ENCODE assay signal across 17 cellular contexts in genomic region chr2:9666306-9666705, GRCh38. TPM values are rescaled to one million over a fixed set of nuclear protein-coding genes. Genes with fewer than 3 reads are reported as not detected.
DNase-seq lines count a peak whose midpoint lies in the region; ATAC-seq and TF ChIP-seq lines count a peak whose summit lies in the region.
"Had no signal": no experiment of that assay in that cellular context is flagged by ENCODE, and none has a peak within 500 bp of the region (broad histone marks: within the 10 kb centered on the region; RNA-seq: fewer than 3 reads in every experiment).

No MANE protein-coding gene starts in this region.

- ATAC-seq in GM18861 (IDR thresholded peaks at IDR 0.05; ENCODE audit: unreplicated experiment) = no peak
- no peak for ATAC-seq in GM21528 (IDR thresholded peaks at IDR 0.05; ENCODE audit: low FRiP score, unreplicated experiment)
- no peak for ATAC-seq in HG02840 (IDR thresholded peaks at IDR 0.05; ENCODE audit: low FRiP score, unreplicated experiment)
- ATAC-seq: activated naive CD4-positive, alpha-beta T cell treated with anti-CD3 and anti-CD28 coated beads, Interleukin-2, amount 50 U/mL, for 72 hours had no signal

- H3K4me3 ChIP-seq in cardiac fibroblast (replicated peaks in 1 of 2; ENCODE audit: low read depth in 2 of 2, low read length in 2 of 2) (no peak overlapping the region), mesenchymal stem cell (ENCODE audit: insufficient read depth in 1 of 2, low read depth in 1 of 2, low read length in 2 of 2) (no peak overlapping the region), mesendoderm (ENCODE audit: low read length) (no peak overlapping the region)
- H3K4me3 ChIP-seq: lung had no signal

- H2AFZ ChIP-seq in mesenchymal stem cell (ENCODE audit: low read depth, low read length) = no peak overlapping the region

- H3K23ac ChIP-seq in mesenchymal stem cell (ENCODE audit: low read length in 2 of 2) (no peak overlapping the region), mesendoderm (ENCODE audit: low read length) (no peak overlapping the region)

- no peak overlapping the region for H4K91ac ChIP-seq in mesenchymal stem cell (ENCODE audit: low read length)

- H2BK15ac ChIP-seq in mesenchymal stem cell (ENCODE audit: low read depth, poor library complexity, severe bottlenecking) (no peak overlapping the region), mesendoderm (replicated peaks; ENCODE audit: low read depth) (no peak overlapping the region)

- H3K14ac ChIP-seq in mesenchymal stem cell (ENCODE audit: low read length in 2 of 2) = no peak overlapping the region

- no peaks in the 10 kb centered on the region for H3K79me2 ChIP-seq in mesendoderm (ENCODE audit: control insufficient read depth, insufficient read depth, low read length)

- no peak for TF ChIP-seq CTCF in cardiac fibroblast (IDR thresholded peaks at IDR 0.05; ENCODE audit: low read depth, low read length)

- H3K4me2 ChIP-seq in mesenchymal stem cell (ENCODE audit: low read length, poor library complexity, severe bottlenecking) (no peak overlapping the region), mesendoderm (ENCODE audit: low read length) (no peak overlapping the region)

- H3K79me1 ChIP-seq in mesenchymal stem cell (replicated peaks; ENCODE audit: low read length, poor library complexity, severe bottlenecking) = no peaks in the 10 kb centered on the region
- no peaks in the 10 kb centered on the region for H3K79me1 ChIP-seq in mesendoderm (ENCODE audit: low read length)

- H3K27ac ChIP-seq in mesenchymal stem cell (ENCODE audit: low read length, poor library complexity, severe bottlenecking) = peak overlapping the region; percentile 5
- H3K27ac ChIP-seq in mesendoderm (ENCODE audit: low read depth, low read length) = no peak overlapping the region

- no peak overlapping the region for H2BK120ac ChIP-seq in mesenchymal stem cell (ENCODE audit: low read depth, low read length)
- no peak overlapping the region for H2BK120ac ChIP-seq in mesendoderm (ENCODE audit: low read depth, low read length)

- H3K18ac ChIP-seq in mesenchymal stem cell (ENCODE audit: low read depth in 1 of 2, low read length in 2 of 2) (peak overlapping the region in 1 of 2 experiments; percentile 38), mesendoderm (ENCODE audit: low read length) (no peak overlapping the region)

- no peak overlapping the region for H2BK5ac ChIP-seq in mesenchymal stem cell (ENCODE audit: low read depth, low read length, poor library complexity, severe bottlenecking)
- H2BK5ac ChIP-seq in mesendoderm (ENCODE audit: low read length) = no peak overlapping the region

- peak overlapping the region in 1 of 2 experiments; percentile 64 for H2BK12ac ChIP-seq in mesenchymal stem cell (ENCODE audit: low read length in 2 of 2)

- H3K27me3 ChIP-seq in mesenchymal stem cell (ENCODE audit: control insufficient read depth in 1 of 2, insufficient read depth in 1 of 2, low read length in 2 of 2) (no peaks in the 10 kb centered on the region), mesendoderm (ENCODE audit: insufficient read depth, low read length, poor library complexity) (no peaks in the 10 kb centered on the region)

- peak; percentile 55 for DNase-seq in ELR (ENCODE audit: low read depth)
- peak; percentile 9 for DNase-seq in NCI-H69 (lab: John Stamatoyannopoulos, UW)
- peak; percentile 40 to 74 for DNase-seq in cardiac fibroblast (ENCODE audit: low read depth in 2 of 2)
- no peak for DNase-seq in mesenchymal stem cell
- DNase-seq in mesendoderm = no peak
- DNase-seq: Caco-2; foreskin melanocyte; hypothalamus; NCI-H187; NCI-H345; NK-92 treated with Interleukin-12 subunit alpha and Interleukin-12 subunit beta, amount 100 ng/mL, for 24 hours; RPMI8226 had no signal

- WGBS in mesenchymal stem cell = 100% methylated on average over 1 of the region's 3 CpGs
- WGBS in mesendoderm (ENCODE audit: extremely low coverage, insufficient coverage, low lambda C conversion rate) = no CpG with 5 or more reads among the region's 3 CpGs

- H3K4me1 ChIP-seq in mesenchymal stem cell (ENCODE audit: control insufficient read depth, insufficient read depth, low read depth, low read length) (peaks cover 12% of the 10 kb centered on the region), mesendoderm (ENCODE audit: control insufficient read depth, low read depth, low read length) (no peaks in the 10 kb centered on the region)
- H3K4me1 ChIP-seq: Caco-2 had no signal

- no peaks in the 10 kb centered on the region for H3K9me3 ChIP-seq in mesenchymal stem cell (ENCODE audit: control insufficient read depth, low read length)
- H3K9me3 ChIP-seq: Caco-2 had no signal

- H3K36me3 ChIP-seq in mesenchymal stem cell (ENCODE audit: control insufficient read depth in 1 of 2, insufficient read depth in 2 of 2, low read depth in 1 of 2, low read length in 2 of 2) (no peaks in the 10 kb centered on the region), mesendoderm (ENCODE audit: control insufficient read depth, insufficient read depth, low read length) (no peaks in the 10 kb centered on the region)

- H2AK5ac ChIP-seq in mesenchymal stem cell (ENCODE audit: low read length, severe bottlenecking) (peak overlapping the region; percentile 86), mesendoderm (ENCODE audit: low read length) (no peak overlapping the region)

- H3K9ac ChIP-seq in mesenchymal stem cell (ENCODE audit: low read length) (no peak overlapping the region), mesendoderm (ENCODE audit: low read length) (no peak overlapping the region)

- H3K56ac ChIP-seq in mesendoderm (ENCODE audit: low read length) = no peak overlapping the region

- peak overlapping the region; percentile 40 for H4K8ac ChIP-seq in mesenchymal stem cell (ENCODE audit: low read length)
- no peak overlapping the region for H4K8ac ChIP-seq in mesendoderm (ENCODE audit: low read depth, low read length)

- H3K4ac ChIP-seq in mesenchymal stem cell (ENCODE audit: low read depth in 1 of 2, low read length in 2 of 2) (peak overlapping the region in 1 of 2 experiments; percentile 43), mesendoderm (ENCODE audit: low read depth, low read length) (no peak overlapping the region)

- H4K5ac ChIP-seq in mesendoderm (ENCODE audit: low read length) = no peak overlapping the region

RNA-seq across cellular contexts. Expression of gene YWHAQ, which starts 35.5 kb away (rescaled TPM):
- polyA plus RNA-seq in mesenchymal stem cell (2013, experiment 1 of 2) = 317 TPM
- 324 TPM for polyA plus RNA-seq in mesenchymal stem cell (2013, experiment 2 of 2)
- 445 TPM for polyA plus RNA-seq in mesendoderm (2013, experiment 1 of 2)
- polyA plus RNA-seq in mesendoderm (2013, experiment 2 of 2) = 448 TPM

Comparison
In these comparisons a context has a peak if more than half of its experiments do, and no peak if none do; other contexts are left out.
1. DNase-seq: peak in ELR (single experiment), NCI-H69 (single experiment) and cardiac fibroblast (2 of 2); none in mesenchymal stem cell (single experiment) and mesendoderm (single experiment).